Comparison of ENCODE assay signal across 2 cellular contexts in the genomic region with DNA sequence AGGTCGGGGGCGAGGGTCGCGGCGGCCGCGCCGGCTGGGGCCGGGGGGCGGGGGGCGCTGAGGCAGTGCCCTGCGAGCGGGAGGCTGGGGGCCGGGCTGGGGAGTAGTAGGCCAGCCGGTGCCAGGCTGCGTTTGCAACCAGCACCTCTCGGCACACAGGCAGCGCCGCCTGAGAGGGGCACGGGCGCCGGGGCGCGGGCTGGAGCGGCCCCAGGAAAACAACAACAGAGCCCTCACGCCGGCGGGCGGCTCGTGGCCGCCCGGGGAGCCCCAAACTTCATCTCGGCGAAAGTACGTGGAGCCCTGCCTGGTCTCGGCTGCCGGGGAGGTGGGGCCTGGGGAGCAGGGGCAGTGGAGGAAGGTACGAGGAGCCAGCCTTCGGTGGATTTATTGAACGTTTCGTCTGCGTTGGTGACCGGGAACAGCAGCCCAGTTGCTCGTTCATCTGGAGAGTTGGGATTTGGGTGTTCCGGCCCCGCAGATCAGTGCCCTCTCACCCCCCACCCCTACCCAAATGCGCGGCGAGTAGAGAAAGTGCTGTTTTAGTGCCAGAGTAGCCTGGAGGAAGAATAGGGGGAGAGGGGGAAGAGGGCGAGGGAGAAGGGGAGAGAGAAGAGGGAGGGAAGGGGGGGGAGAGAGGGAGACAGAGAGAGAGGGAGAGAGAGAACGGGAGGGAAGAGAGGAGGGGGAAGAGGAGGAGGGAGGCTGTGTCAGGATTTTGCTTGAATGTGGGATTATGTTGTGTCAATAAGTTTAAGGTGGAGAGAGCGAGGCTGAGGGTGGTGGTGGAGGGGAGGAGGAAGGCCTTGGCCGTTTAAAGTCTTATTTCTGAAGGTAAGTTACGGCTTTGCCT.
A peak's percentile ranks its signal among the peaks of the same experiment; 100 is the strongest.
TF ChIP-seq lines count a peak whose summit lies in the region.

No MANE protein-coding gene starts in this region.

TF ChIP-seq in GM23338, 12 proteins besides CTCF, POLR2A, EP300 and RAD21 (continued from another document):
- TF ChIP-seq STAT1 (IDR thresholded peaks at IDR 0.05; ENCODE audit: unreplicated experiment): no peak
TF ChIP-seq in GM23338: peak in this region for 1.

TF ChIP-seq in GM12878, 131 proteins besides CTCF, POLR2A, EP300 and RAD21 (continued from another document):
- TF ChIP-seq, protein P1, sequence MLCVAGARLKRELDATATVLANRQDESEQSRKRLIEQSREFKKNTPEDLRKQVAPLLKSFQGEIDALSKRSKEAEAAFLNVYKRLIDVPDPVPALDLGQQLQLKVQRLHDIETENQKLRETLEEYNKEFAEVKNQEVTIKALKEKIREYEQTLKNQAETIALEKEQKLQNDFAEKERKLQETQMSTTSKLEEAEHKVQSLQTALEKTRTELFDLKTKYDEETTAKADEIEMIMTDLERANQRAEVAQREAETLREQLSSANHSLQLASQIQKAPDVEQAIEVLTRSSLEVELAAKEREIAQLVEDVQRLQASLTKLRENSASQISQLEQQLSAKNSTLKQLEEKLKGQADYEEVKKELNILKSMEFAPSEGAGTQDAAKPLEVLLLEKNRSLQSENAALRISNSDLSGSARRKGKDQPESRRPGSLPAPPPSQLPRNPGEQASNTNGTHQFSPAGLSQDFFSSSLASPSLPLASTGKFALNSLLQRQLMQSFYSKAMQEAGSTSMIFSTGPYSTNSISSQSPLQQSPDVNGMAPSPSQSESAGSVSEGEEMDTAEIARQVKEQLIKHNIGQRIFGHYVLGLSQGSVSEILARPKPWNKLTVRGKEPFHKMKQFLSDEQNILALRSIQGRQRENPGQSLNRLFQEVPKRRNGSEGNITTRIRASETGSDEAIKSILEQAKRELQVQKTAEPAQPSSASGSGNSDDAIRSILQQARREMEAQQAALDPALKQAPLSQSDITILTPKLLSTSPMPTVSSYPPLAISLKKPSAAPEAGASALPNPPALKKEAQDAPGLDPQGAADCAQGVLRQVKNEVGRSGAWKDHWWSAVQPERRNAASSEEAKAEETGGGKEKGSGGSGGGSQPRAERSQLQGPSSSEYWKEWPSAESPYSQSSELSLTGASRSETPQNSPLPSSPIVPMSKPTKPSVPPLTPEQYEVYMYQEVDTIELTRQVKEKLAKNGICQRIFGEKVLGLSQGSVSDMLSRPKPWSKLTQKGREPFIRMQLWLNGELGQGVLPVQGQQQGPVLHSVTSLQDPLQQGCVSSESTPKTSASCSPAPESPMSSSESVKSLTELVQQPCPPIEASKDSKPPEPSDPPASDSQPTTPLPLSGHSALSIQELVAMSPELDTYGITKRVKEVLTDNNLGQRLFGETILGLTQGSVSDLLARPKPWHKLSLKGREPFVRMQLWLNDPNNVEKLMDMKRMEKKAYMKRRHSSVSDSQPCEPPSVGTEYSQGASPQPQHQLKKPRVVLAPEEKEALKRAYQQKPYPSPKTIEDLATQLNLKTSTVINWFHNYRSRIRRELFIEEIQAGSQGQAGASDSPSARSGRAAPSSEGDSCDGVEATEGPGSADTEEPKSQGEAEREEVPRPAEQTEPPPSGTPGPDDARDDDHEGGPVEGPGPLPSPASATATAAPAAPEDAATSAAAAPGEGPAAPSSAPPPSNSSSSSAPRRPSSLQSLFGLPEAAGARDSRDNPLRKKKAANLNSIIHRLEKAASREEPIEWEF (IDR thresholded peaks at IDR 0.05; ENCODE audit: insufficient replicate concordance, low read depth, low read length): no peak
- TF ChIP-seq, protein P2, sequence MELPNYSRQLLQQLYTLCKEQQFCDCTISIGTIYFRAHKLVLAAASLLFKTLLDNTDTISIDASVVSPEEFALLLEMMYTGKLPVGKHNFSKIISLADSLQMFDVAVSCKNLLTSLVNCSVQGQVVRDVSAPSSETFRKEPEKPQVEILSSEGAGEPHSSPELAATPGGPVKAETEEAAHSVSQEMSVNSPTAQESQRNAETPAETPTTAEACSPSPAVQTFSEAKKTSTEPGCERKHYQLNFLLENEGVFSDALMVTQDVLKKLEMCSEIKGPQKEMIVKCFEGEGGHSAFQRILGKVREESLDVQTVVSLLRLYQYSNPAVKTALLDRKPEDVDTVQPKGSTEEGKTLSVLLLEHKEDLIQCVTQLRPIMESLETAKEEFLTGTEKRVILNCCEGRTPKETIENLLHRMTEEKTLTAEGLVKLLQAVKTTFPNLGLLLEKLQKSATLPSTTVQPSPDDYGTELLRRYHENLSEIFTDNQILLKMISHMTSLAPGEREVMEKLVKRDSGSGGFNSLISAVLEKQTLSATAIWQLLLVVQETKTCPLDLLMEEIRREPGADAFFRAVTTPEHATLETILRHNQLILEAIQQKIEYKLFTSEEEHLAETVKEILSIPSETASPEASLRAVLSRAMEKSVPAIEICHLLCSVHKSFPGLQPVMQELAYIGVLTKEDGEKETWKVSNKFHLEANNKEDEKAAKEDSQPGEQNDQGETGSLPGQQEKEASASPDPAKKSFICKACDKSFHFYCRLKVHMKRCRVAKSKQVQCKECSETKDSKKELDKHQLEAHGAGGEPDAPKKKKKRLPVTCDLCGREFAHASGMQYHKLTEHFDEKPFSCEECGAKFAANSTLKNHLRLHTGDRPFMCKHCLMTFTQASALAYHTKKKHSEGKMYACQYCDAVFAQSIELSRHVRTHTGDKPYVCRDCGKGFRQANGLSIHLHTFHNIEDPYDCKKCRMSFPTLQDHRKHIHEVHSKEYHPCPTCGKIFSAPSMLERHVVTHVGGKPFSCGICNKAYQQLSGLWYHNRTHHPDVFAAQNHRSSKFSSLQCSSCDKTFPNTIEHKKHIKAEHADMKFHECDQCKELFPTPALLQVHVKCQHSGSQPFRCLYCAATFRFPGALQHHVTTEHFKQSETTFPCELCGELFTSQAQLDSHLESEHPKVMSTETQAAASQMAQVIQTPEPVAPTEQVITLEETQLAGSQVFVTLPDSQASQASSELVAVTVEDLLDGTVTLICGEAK (IDR thresholded peaks at IDR 0.05; ENCODE audit: borderline replicate concordance): 0 out of 2 replicates have a peak, but pooled peaks have one; percentile 33
- TF ChIP-seq, protein P3, sequence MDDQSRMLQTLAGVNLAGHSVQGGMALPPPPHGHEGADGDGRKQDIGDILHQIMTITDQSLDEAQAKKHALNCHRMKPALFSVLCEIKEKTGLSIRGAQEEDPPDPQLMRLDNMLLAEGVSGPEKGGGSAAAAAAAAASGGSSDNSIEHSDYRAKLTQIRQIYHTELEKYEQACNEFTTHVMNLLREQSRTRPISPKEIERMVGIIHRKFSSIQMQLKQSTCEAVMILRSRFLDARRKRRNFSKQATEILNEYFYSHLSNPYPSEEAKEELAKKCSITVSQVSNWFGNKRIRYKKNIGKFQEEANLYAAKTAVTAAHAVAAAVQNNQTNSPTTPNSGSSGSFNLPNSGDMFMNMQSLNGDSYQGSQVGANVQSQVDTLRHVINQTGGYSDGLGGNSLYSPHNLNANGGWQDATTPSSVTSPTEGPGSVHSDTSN (IDR thresholded peaks at IDR 0.05; ENCODE audit: insufficient replicate concordance, low read depth, low read length): no peak
- TF ChIP-seq EED (IDR thresholded peaks at IDR 0.05; ENCODE audit: low read depth) (no peak), MTA2 (IDR thresholded peaks at IDR 0.05; ENCODE audit: low read depth) (peak; percentile 37; the same call in 1 of the 2 replicates), MYC (IDR thresholded peaks at IDR 0.05; ENCODE audit: insufficient read depth, insufficient read length, insufficient replicate concordance, low read length, severe bottlenecking) (no peak), IKZF2 (IDR thresholded peaks at IDR 0.05) (peak; percentile 31 to 67), RUNX3 (IDR thresholded peaks at IDR 0.05; ENCODE audit: low read length) (0 out of 2 replicates have a peak, but pooled peaks have one; percentile 9), ZNF24 (IDR thresholded peaks at IDR 0.05) (no peak), BHLHE40 (IDR thresholded peaks at IDR 0.05; ENCODE audit: borderline replicate concordance in 1 of 2, low read depth in 2 of 2, low read length in 1 of 2) (peak in 1 of 2 experiments; percentile 34; a peak in 1 of 4 replicates), ZNF622 (IDR thresholded peaks at IDR 0.05) (no peak), IKZF1 (conservative IDR thresholded peaks at IDR 0.05) (no peak), SIX5 (IDR thresholded peaks at IDR 0.05; ENCODE audit: low read depth, low read length, severe bottlenecking) (no peak), HDGF (IDR thresholded peaks at IDR 0.05) (0 out of 2 replicates have a peak, but pooled peaks have one; percentile 70)
- TF ChIP-seq, protein P4, sequence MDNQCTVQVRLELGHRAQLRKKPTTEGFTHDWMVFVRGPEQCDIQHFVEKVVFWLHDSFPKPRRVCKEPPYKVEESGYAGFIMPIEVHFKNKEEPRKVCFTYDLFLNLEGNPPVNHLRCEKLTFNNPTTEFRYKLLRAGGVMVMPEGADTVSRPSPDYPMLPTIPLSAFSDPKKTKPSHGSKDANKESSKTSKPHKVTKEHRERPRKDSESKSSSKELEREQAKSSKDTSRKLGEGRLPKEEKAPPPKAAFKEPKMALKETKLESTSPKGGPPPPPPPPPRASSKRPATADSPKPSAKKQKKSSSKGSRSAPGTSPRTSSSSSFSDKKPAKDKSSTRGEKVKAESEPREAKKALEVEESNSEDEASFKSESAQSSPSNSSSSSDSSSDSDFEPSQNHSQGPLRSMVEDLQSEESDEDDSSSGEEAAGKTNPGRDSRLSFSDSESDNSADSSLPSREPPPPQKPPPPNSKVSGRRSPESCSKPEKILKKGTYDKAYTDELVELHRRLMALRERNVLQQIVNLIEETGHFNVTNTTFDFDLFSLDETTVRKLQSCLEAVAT (IDR thresholded peaks at IDR 0.05): peak; percentile 70; the same call in 1 of the 2 replicates
- TF ChIP-seq, protein P5, sequence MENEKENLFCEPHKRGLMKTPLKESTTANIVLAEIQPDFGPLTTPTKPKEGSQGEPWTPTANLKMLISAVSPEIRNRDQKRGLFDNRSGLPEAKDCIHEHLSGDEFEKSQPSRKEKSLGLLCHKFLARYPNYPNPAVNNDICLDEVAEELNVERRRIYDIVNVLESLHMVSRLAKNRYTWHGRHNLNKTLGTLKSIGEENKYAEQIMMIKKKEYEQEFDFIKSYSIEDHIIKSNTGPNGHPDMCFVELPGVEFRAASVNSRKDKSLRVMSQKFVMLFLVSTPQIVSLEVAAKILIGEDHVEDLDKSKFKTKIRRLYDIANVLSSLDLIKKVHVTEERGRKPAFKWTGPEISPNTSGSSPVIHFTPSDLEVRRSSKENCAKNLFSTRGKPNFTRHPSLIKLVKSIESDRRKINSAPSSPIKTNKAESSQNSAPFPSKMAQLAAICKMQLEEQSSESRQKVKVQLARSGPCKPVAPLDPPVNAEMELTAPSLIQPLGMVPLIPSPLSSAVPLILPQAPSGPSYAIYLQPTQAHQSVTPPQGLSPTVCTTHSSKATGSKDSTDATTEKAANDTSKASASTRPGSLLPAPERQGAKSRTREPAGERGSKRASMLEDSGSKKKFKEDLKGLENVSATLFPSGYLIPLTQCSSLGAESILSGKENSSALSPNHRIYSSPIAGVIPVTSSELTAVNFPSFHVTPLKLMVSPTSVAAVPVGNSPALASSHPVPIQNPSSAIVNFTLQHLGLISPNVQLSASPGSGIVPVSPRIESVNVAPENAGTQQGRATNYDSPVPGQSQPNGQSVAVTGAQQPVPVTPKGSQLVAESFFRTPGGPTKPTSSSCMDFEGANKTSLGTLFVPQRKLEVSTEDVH (IDR thresholded peaks at IDR 0.05; ENCODE audit: low read depth, partially characterized antibody): no peak
